1 cellular context compared by ENCODE assay signal in the genomic region with DNA sequence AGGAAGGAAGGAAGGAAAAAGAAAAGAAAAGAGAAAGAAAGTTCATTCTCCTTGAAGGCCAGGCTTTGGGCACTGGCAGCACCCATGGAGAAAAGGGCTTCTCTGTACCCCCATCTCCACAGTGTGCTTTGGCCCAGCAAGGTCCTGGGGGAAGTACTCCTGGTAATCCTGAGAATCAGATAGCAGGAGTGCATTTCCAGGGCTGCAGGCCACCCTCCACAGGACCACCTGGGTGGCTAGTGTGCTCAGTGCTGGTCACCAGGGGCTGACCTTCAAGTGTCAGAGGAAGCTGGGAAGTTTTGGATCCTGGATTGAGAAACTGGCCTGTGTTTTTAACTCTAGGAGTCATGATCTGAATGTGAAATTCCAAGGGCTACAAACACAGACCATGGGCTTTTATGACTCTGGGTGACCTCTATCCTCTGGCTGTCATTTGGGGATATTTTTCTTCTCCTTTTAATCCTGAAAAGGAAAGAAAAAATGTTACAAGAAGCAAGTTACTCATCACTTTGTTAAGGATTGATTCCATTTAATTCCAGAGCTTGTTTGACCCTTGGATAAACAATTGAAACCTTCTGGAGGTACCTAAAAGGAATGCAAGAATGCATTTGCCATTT.
TF ChIP-seq lines count a peak whose summit lies in the region.

No MANE protein-coding gene starts in this region.

TF ChIP-seq in endothelial cell of umbilical vein, 7 proteins besides CTCF, POLR2A, EP300 and RAD21:
- TF ChIP-seq, protein P1, sequence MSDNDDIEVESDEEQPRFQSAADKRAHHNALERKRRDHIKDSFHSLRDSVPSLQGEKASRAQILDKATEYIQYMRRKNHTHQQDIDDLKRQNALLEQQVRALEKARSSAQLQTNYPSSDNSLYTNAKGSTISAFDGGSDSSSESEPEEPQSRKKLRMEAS (IDR thresholded peaks at IDR 0.05; ENCODE audit: insufficient read depth, insufficient read length) = no peak
- TF ChIP-seq GATA2 (IDR thresholded peaks at IDR 0.05; ENCODE audit: insufficient read depth, insufficient read length, low read depth, low read length) (no peak), POLR2AphosphoS5 (IDR thresholded peaks at IDR 0.05; ENCODE audit: insufficient read depth, low read depth, low read length) (no peak), JUN (IDR thresholded peaks at IDR 0.05; ENCODE audit: borderline replicate concordance, insufficient read depth, insufficient read length, low read depth) (no peak), EZH2 (IDR thresholded peaks at IDR 0.05; ENCODE audit: borderline replicate concordance, low read depth, low read length, severe bottlenecking) (no peak), FOS (IDR thresholded peaks at IDR 0.05; ENCODE audit: borderline replicate concordance, insufficient read depth, low read length) (no peak), MYC (IDR thresholded peaks at IDR 0.05; ENCODE audit: low read depth, low read length) (no peak)
